ENCODE assay signal across 12 cellular contexts in genomic region chr20:47521059-47521808, GRCh38. TPM values are rescaled to one million over a fixed set of nuclear protein-coding genes. Genes with fewer than 3 reads are reported as not detected.
A peak's percentile ranks its signal among the peaks of the same experiment; 100 is the strongest.
DNase-seq lines count a peak whose midpoint lies in the region; ATAC-seq and TF ChIP-seq lines count a peak whose summit lies in the region.
"Had no signal": no experiment of that assay in that cellular context is flagged by ENCODE, and none has a peak within 500 bp of the region (broad histone marks: within the 10 kb centered on the region; RNA-seq: fewer than 3 reads in every experiment).

No MANE protein-coding gene starts in this region.

- no peaks in the 10 kb centered on the region for H3K27me3 Mint-ChIP-seq in activated T-helper 2 cell treated with anti-CD3 and anti-CD28 coated beads, Interferon-gamma antibody, Interleukin-2, Interleukin-4, amounts not matched to agents 10 μg/mL and 5 μg/mL and 100 μg/mL, durations not matched to agents 14 hours and 24 hours and 36 hours (ENCODE audit: low read depth)
- H3K27me3 Mint-ChIP-seq in memory B cell = no peaks in the 10 kb centered on the region
- H3K27me3 Mint-ChIP-seq: naive thymus-derived CD8-positive, alpha-beta T cell had no signal

- intact Hi-C loops in activated T-helper 2 cell treated with anti-CD3 and anti-CD28 coated beads, Interferon-gamma antibody, Interleukin-2, Interleukin-4, amounts not matched to agents 10 μg/mL and 5 μg/mL and 100 μg/mL, durations not matched to agents 14 hours and 24 hours and 36 hours (cut with micrococcal nuclease) = no loop called here

- H3K4me1 Mint-ChIP-seq in activated T-helper 2 cell treated with anti-CD3 and anti-CD28 coated beads, Interferon-gamma antibody, Interleukin-2, Interleukin-4, amounts not matched to agents 10 μg/mL and 5 μg/mL and 100 μg/mL, durations not matched to agents 14 hours and 24 hours and 36 hours (ENCODE audit: low read depth) = peaks cover 20% of the 10 kb centered on the region
- peaks cover 25% of the 10 kb centered on the region for H3K4me1 Mint-ChIP-seq in memory B cell

- peaks cover 34% of the 10 kb centered on the region for H3K9me3 Mint-ChIP-seq in activated T-helper 2 cell treated with anti-CD3 and anti-CD28 coated beads, Interferon-gamma antibody, Interleukin-2, Interleukin-4, amounts not matched to agents 10 μg/mL and 5 μg/mL and 100 μg/mL, durations not matched to agents 14 hours and 24 hours and 36 hours
- peaks cover 9% of the 10 kb centered on the region for H3K9me3 Mint-ChIP-seq in memory B cell

- DNase-seq in DMS53 (lab: John Stamatoyannopoulos, UW) (peak; percentile 35), DMS53 treated with DMSO at 0.1 percent for 48 hours (lab: John Stamatoyannopoulos, UW; ENCODE audit: unreplicated experiment) (no peak), memory B cell (ENCODE audit: low spot score in 2 of 2) (no peak), DMS153 treated with DMSO at 0.1 percent for 48 hours (lab: John Stamatoyannopoulos, UW; ENCODE audit: unreplicated experiment) (no peak)
- no peak for DNase-seq in activated T-helper 2 cell treated with anti-CD3 and anti-CD28 coated beads, Interferon-gamma antibody, Interleukin-2, Interleukin-4, amounts not matched to agents 10 μg/mL and 5 μg/mL and 100 μg/mL, durations not matched to agents 14 hours and 24 hours and 36 hours (ENCODE audit: low spot score)
- DNase-seq: EL; esophagus squamous epithelium; naive thymus-derived CD8-positive, alpha-beta T cell; SHP77 had no signal

- ATAC-seq in memory B cell (ENCODE audit: low read depth) = no peak
- ATAC-seq in GM19023 (IDR thresholded peaks at IDR 0.05; ENCODE audit: unreplicated experiment) = no peak
- ATAC-seq in GM19324 (IDR thresholded peaks at IDR 0.05; ENCODE audit: low FRiP score, unreplicated experiment) = no peak
- ATAC-seq: naive thymus-derived CD8-positive, alpha-beta T cell had no signal

- peak; percentile 13 for TF ChIP-seq CTCF in GM12873 (IDR thresholded peaks at IDR 0.05; ENCODE audit: insufficient read depth, low read depth, low read length, missing control alignments)

- H3K27ac Mint-ChIP-seq in activated T-helper 2 cell treated with anti-CD3 and anti-CD28 coated beads, Interferon-gamma antibody, Interleukin-2, Interleukin-4, amounts not matched to agents 10 μg/mL and 5 μg/mL and 100 μg/mL, durations not matched to agents 14 hours and 24 hours and 36 hours = peak overlapping the region; percentile 62
- H3K27ac Mint-ChIP-seq in memory B cell = peak overlapping the region; percentile 96

- no peak overlapping the region for H3K4me3 Mint-ChIP-seq in activated T-helper 2 cell treated with anti-CD3 and anti-CD28 coated beads, Interferon-gamma antibody, Interleukin-2, Interleukin-4, amounts not matched to agents 10 μg/mL and 5 μg/mL and 100 μg/mL, durations not matched to agents 14 hours and 24 hours and 36 hours (ENCODE audit: low read depth)
- peak overlapping the region; percentile 37 for H3K4me3 Mint-ChIP-seq in memory B cell

- peaks cover 73% of the 10 kb centered on the region for H3K36me3 Mint-ChIP-seq in activated T-helper 2 cell treated with anti-CD3 and anti-CD28 coated beads, Interferon-gamma antibody, Interleukin-2, Interleukin-4, amounts not matched to agents 10 μg/mL and 5 μg/mL and 100 μg/mL, durations not matched to agents 14 hours and 24 hours and 36 hours (ENCODE audit: low read depth)
- peaks cover 39% of the 10 kb centered on the region for H3K36me3 Mint-ChIP-seq in memory B cell

RNA-seq across cellular contexts. Expression of gene NCOA3, which starts 19.5 kb away (rescaled TPM):
- 119 and 126 TPM in 2 replicates for total RNA-seq in activated T-helper 2 cell treated with anti-CD3 and anti-CD28 coated beads, Interferon-gamma antibody, Interleukin-2, Interleukin-4, amounts not matched to agents 10 μg/mL and 5 μg/mL and 100 μg/mL, durations not matched to agents 14 hours and 24 hours and 36 hours
